8 cellular contexts compared by ENCODE assay signal in genomic region chr17:82496529-82497434, GRCh38. TPM values are rescaled to one million over a fixed set of nuclear protein-coding genes. Genes with fewer than 3 reads are reported as not detected.
DNase-seq lines count a peak whose midpoint lies in the region; ATAC-seq and TF ChIP-seq lines count a peak whose summit lies in the region.

No MANE protein-coding gene starts in this region.

- TF ChIP-seq POLR2A in NB4 (IDR thresholded peaks at IDR 0.05; ENCODE audit: extremely low read depth, insufficient read length) (peak; percentile 65), suprapubic skin (IDR thresholded peaks at IDR 0.05) (peak in 1 of 2 donors; percentile 43)

- H3K9me3 Mint-ChIP-seq in activated naive CD8-positive, alpha-beta T cell (ENCODE audit: low read depth), result no peaks in the 10 kb centered on the region
- peaks cover 15% of the 10 kb centered on the region for H3K9me3 Mint-ChIP-seq in glutamatergic neuron (ENCODE audit: unreplicated experiment)

- in situ Hi-C loops in HAP-1 (cut with MboI; ENCODE audit: low sequenced_read_pairs), result no loop called here

- H3K36me3 ChIP-seq in HAP-1 (replicated peaks) (no peaks in the 10 kb centered on the region), suprapubic skin (no peaks in the 10 kb centered on the region)

- DNase-seq in ELR (ENCODE audit: low read depth), result peak; percentile 97
- peak; percentile 89 to 98 for DNase-seq in HAP-1 (ENCODE audit: low spot score in 2 of 2)
- peak; percentile 96 for DNase-seq in NB4 (ENCODE audit: low read depth)
- peak; percentile 74 for DNase-seq in SKM-1 (lab: John Stamatoyannopoulos, UW; ENCODE audit: unreplicated experiment)
- DNase-seq in glutamatergic neuron, result peak; percentile 98
- DNase-seq in omental fat pad (ENCODE audit: low spot score), result peak; percentile 97
- peak; percentile 98 to 99 for DNase-seq in suprapubic skin (ENCODE audit: low spot score in 2 of 2)

- H3K4me3 ChIP-seq in HAP-1 (peak overlapping the region; percentile 44), NB4 (ENCODE audit: low read depth, low read length) (peak overlapping the region; percentile 42), suprapubic skin (peak overlapping the region; percentile 73)

- peak overlapping the region; percentile 64 for H3K27ac Mint-ChIP-seq in activated naive CD8-positive, alpha-beta T cell
- H3K27ac Mint-ChIP-seq in glutamatergic neuron (ENCODE audit: unreplicated experiment), result no peak overlapping the region

- H3K4me1 Mint-ChIP-seq in activated naive CD8-positive, alpha-beta T cell (ENCODE audit: low read depth), result peaks cover 13% of the 10 kb centered on the region
- peaks cover 4% of the 10 kb centered on the region for H3K4me1 Mint-ChIP-seq in glutamatergic neuron (ENCODE audit: low read depth, unreplicated experiment)

- peak overlapping the region; percentile 66 for H3K4me3 Mint-ChIP-seq in activated naive CD8-positive, alpha-beta T cell
- H3K4me3 Mint-ChIP-seq in glutamatergic neuron (ENCODE audit: unreplicated experiment), result peak overlapping the region; percentile 63

- no peak for TF ChIP-seq CTCF in NB4 (IDR thresholded peaks at IDR 0.05; ENCODE audit: low read depth, low read length)
- no peak for TF ChIP-seq CTCF in glutamatergic neuron (IDR thresholded peaks at IDR 0.05; ENCODE audit: partially characterized antibody, unreplicated experiment)
- no peak for TF ChIP-seq CTCF in omental fat pad (IDR thresholded peaks at IDR 0.05)
- peak in 1 of 2 donors; percentile 4 for TF ChIP-seq CTCF in suprapubic skin (IDR thresholded peaks at IDR 0.05)

- no peak for TF ChIP-seq EP300 in suprapubic skin (IDR thresholded peaks at IDR 0.05)

- H3K27me3 ChIP-seq in HAP-1 (ENCODE audit: low read depth) (no peaks in the 10 kb centered on the region), suprapubic skin (no peaks in the 10 kb centered on the region)

- peaks cover 14% of the 10 kb centered on the region for H3K4me1 ChIP-seq in HAP-1
- peaks cover 62% of the 10 kb centered on the region for H3K4me1 ChIP-seq in suprapubic skin

- 7% methylated on average over 9 of the region's 83 CpGs for WGBS in suprapubic skin

- H3K9me3 ChIP-seq in HAP-1, result no peaks in the 10 kb centered on the region
- H3K9me3 ChIP-seq in suprapubic skin, result no peaks in the 10 kb centered on the region

- H3K27me3 Mint-ChIP-seq in activated naive CD8-positive, alpha-beta T cell, result no peaks in the 10 kb centered on the region
- H3K27me3 Mint-ChIP-seq in glutamatergic neuron (ENCODE audit: unreplicated experiment), result peaks cover 20% of the 10 kb centered on the region

- H3K36me3 Mint-ChIP-seq in activated naive CD8-positive, alpha-beta T cell, result no peaks in the 10 kb centered on the region
- H3K36me3 Mint-ChIP-seq in glutamatergic neuron (ENCODE audit: unreplicated experiment), result no peaks in the 10 kb centered on the region

- peak; percentile 77 for ATAC-seq in omental fat pad (ENCODE audit: low FRiP score)

- peak overlapping the region; percentile 95 for H3K27ac ChIP-seq in suprapubic skin

RNA-seq across cellular contexts. Expression of gene FOXK2, which starts 22.8 kb away (rescaled TPM):
- total RNA-seq in glutamatergic neuron (ENCODE audit: unreplicated experiment) (95.7 TPM), omental fat pad (10 to 100 TPM; 35.8 to 61.0 (median 38.4) TPM), suprapubic skin (10 to 100 TPM; 62.7 to 94.5 (median 78.4) TPM)

RNA-seq across cellular contexts. Expression of gene NARF, which starts 38.2 kb away (rescaled TPM):
- 177 TPM for total RNA-seq in glutamatergic neuron (ENCODE audit: unreplicated experiment)
- total RNA-seq in omental fat pad, result 10 to 100 TPM; 31.8 to 48.7 (median 35.7) TPM
- total RNA-seq in suprapubic skin, result 100 to 1,000 TPM in 1 of 4 donors, 10 to 100 TPM in 3; 37.6 to 105 (median 44.7) TPM

RNA-seq across cellular contexts. Expression of gene CYBC1, which starts 46.2 kb away (rescaled TPM):
- total RNA-seq in glutamatergic neuron (ENCODE audit: unreplicated experiment), result 134 TPM
- 10 to 100 TPM; 43.8 to 74.6 (median 68.4) TPM for total RNA-seq in omental fat pad
- 10 to 100 TPM; 36.4 to 53.1 (median 45.6) TPM for total RNA-seq in suprapubic skin

Comparison
In these comparisons a context has a peak if more than half of its experiments do, and no peak if none do; other contexts are left out.
1. Peak in every context shown above with its lines: DNase-seq, ATAC-seq, H3K4me3 ChIP-seq and H3K27ac ChIP-seq.